In the genomic region with DNA sequence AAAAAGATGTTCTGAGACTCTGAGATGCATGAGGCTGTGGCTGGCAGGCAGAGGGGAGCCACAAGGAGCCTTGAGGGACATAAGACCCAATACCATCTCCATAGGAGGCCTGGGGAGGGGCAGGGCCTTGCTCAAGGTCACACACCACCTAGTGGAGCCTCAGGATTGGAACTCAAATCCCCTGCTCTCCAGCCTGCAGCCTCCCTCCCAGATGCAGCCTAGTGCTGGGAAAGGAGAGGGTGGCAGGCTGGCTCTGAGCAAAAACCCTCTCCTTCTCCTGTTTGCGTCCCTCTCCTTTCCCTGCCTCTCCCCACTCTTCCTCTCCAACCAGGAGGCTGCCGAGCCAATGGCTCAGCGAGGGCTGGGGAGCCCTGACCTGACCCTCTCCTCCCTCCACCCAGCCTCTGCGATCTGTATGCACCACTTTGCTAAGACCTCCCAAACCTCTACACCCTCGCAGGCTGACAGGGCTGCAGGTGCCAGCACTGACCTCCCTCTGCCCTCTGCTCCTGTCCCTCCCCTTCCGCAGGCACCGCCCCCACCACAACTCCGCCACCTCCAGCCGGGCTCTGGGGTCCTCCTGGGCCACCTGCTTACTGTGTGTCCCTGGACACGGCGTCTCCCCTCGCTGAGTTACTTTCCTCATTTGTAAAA, we compare ENCODE assay signal across 8 cellular contexts. TPM values are rescaled to one million over a fixed set of nuclear protein-coding genes. Genes with fewer than 3 reads are reported as not detected.
DNase-seq lines count a peak whose midpoint lies in the region; ATAC-seq and TF ChIP-seq lines count a peak whose summit lies in the region.

No MANE protein-coding gene starts in this region.

- no peaks in the 10 kb centered on the region for H4K20me1 ChIP-seq in PC-9 (ENCODE audit: insufficient read depth)

- no peak overlapping the region for H3K27ac ChIP-seq in PC-9

- DNase-seq in ACHN (peak; percentile 4), H7 (peak; percentile 87), iPS-NIHi11 (ENCODE audit: low spot score) (peak; percentile 56), PC-9 (no peak), lower leg skin (ENCODE audit: low spot score in 2 of 2) (no peak)
- DNase-seq in activated CD8-positive, alpha-beta memory T cell treated with anti-CD3 and anti-CD28 coated beads, Interleukin-2, amount 50 U/mL, for 48 hours, result peak; percentile 53
- no peak for DNase-seq in stimulated activated naive CD8-positive, alpha-beta T cell treated with anti-CD3 and anti-CD28 coated beads, Interleukin-15, amount 100 ng/mL, for 72 hours

- ATAC-seq in stimulated activated naive CD8-positive, alpha-beta T cell treated with anti-CD3 and anti-CD28 coated beads, Interleukin-15, amount 100 ng/mL, for 72 hours, result peak; percentile 63
- ATAC-seq in GM21576 (IDR thresholded peaks at IDR 0.05; ENCODE audit: unreplicated experiment), result no peak

- H3K27me3 ChIP-seq in H7 (ENCODE audit: control insufficient read depth, insufficient read depth, low read length), result peaks cover 30% of the 10 kb centered on the region
- peaks cover 50% of the 10 kb centered on the region for H3K27me3 ChIP-seq in PC-9 (ENCODE audit: insufficient read depth, low read depth)

- H3K4me3 Mint-ChIP-seq in stimulated activated naive CD8-positive, alpha-beta T cell treated with anti-CD3 and anti-CD28 coated beads, Interleukin-15, amount 100 ng/mL, for 72 hours, result peak overlapping the region; percentile 76 to 81

- no peak overlapping the region for H2AFZ ChIP-seq in PC-9

- in situ Hi-C loops in ACHN (cut with HindIII; ENCODE audit: low pct_ligation_motif_present, low pct_unique_long_range_greater_than_20kb, low sequenced_read_pairs), result no loop called here

- TF ChIP-seq CTCF in PC-9 (conservative IDR thresholded peaks at IDR 0.05) (no peak), lower leg skin (IDR thresholded peaks at IDR 0.05) (no peak)

- H3K4me2 ChIP-seq in PC-9, result no peak overlapping the region

- no peaks in the 10 kb centered on the region for H3K9me3 ChIP-seq in PC-9 (ENCODE audit: insufficient read depth, low read depth)

- WGBS in lower leg skin, 2 donors, result 17 to 18% methylated on average over 12 of the region's 12 CpGs

- H3K9me2 ChIP-seq in PC-9 (ENCODE audit: insufficient read depth), result no peaks in the 10 kb centered on the region

- peaks cover 10% of the 10 kb centered on the region for H3K4me1 Mint-ChIP-seq in stimulated activated naive CD8-positive, alpha-beta T cell treated with anti-CD3 and anti-CD28 coated beads, Interleukin-15, amount 100 ng/mL, for 72 hours

- BruUV-seq in PC-9 (replicated peaks; lab: Mats Ljungman, UMichigan), result no TSS peak

- CTCF ChIA-PET in PC-9 (lab: Charles Lee), result no interaction called here

- peaks cover 52% of the 10 kb centered on the region for H3K27me3 Mint-ChIP-seq in stimulated activated naive CD8-positive, alpha-beta T cell treated with anti-CD3 and anti-CD28 coated beads, Interleukin-15, amount 100 ng/mL, for 72 hours

- no peaks in the 10 kb centered on the region for H3K36me3 ChIP-seq in H7 (replicated peaks; ENCODE audit: control insufficient read depth, insufficient read depth, low read length)
- no peaks in the 10 kb centered on the region for H3K36me3 ChIP-seq in PC-9 (ENCODE audit: low read depth)

- intact Hi-C loops in PC-9 (cut with micrococcal nuclease; ENCODE audit: unreplicated experiment), result no loop called here
- intact Hi-C loops in lower leg skin (cut with DNase I; ENCODE audit: low total_unique reads), result no loop called here

- POLR2A ChIA-PET in PC-9 (lab: Charles Lee; ENCODE audit: unreplicated experiment), result no interaction called here

- H3K9me3 Mint-ChIP-seq in stimulated activated naive CD8-positive, alpha-beta T cell treated with anti-CD3 and anti-CD28 coated beads, Interleukin-15, amount 100 ng/mL, for 72 hours, result no peaks in the 10 kb centered on the region

- no peaks in the 10 kb centered on the region for H3K4me1 ChIP-seq in PC-9 (replicated peaks; ENCODE audit: insufficient read depth)

- H3K4me3 ChIP-seq in H7 (ENCODE audit: insufficient read depth, low read depth, low read length) (peak overlapping the region; percentile 48), PC-9 (no peak overlapping the region), lower leg skin (ENCODE audit: low read depth, poor library complexity, severe bottlenecking) (no peak overlapping the region)

- no peak overlapping the region for H3K27ac Mint-ChIP-seq in stimulated activated naive CD8-positive, alpha-beta T cell treated with anti-CD3 and anti-CD28 coated beads, Interleukin-15, amount 100 ng/mL, for 72 hours

- no peak for TF ChIP-seq POLR2A in lower leg skin (IDR thresholded peaks at IDR 0.05)

- no peaks in the 10 kb centered on the region for H3K79me2 ChIP-seq in PC-9 (ENCODE audit: low read depth)

- no peaks in the 10 kb centered on the region for H3F3A ChIP-seq in PC-9 (ENCODE audit: insufficient read depth, low read depth)

RNA-seq across cellular contexts. Expression of gene IGLL1, which starts 14.7 kb away (rescaled TPM):
- total RNA-seq in H7 (2014; rRNA removed; shearing (Covaris generic)), result not detected in 2 replicates
- not detected in 2 replicates for total RNA-seq in PC-9 (2021)
- not detected for total RNA-seq in lower leg skin

Comparison
In these comparisons a context has a peak if more than half of its experiments do, and no peak if none do; other contexts are left out.
1. DNase-seq: peak in ACHN (single experiment), H7 (single experiment), activated CD8-positive, alpha-beta memory T cell treated with anti-CD3 and anti-CD28 coated beads, Interleukin-2, amount 50 U/mL, for 48 hours (single experiment) and iPS-NIHi11 (single experiment); none in stimulated activated naive CD8-positive, alpha-beta T cell treated with anti-CD3 and anti-CD28 coated beads, Interleukin-15, amount 100 ng/mL, for 72 hours (0 of 2), PC-9 (0 of 2) and lower leg skin (0 of 2).